ENCODE assay signal across 8 cellular contexts in the genomic region with DNA sequence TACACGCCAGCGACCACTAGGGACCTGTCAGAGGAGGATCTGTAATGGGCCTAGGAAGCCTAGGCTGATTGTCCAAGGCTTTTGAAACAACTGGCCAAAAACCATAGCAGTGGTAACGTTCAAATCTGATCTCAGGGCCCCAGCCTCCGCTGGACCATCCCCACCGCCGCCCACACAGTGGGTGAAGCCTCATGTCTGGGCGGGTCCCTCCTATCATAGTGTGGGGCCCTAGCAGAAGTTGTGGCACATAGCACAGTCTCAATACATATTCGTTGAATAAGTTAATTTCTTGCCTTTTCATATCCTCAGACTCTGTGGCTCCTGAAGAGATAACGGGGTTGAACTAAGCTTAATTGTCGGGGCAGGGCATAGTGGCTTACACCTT. TPM values are rescaled to one million over a fixed set of nuclear protein-coding genes. Genes with fewer than 3 reads are reported as not detected.
A peak's percentile ranks its signal among the peaks of the same experiment; 100 is the strongest.
DNase-seq lines count a peak whose midpoint lies in the region; ATAC-seq and TF ChIP-seq lines count a peak whose summit lies in the region.

No MANE protein-coding gene starts in this region.

- no peaks in the 10 kb centered on the region for H3K36me3 Mint-ChIP-seq in natural killer cell

- no peaks in the 10 kb centered on the region for H3K9me3 Mint-ChIP-seq in natural killer cell

- H3K4me3 ChIP-seq in NB4 (ENCODE audit: low read depth, low read length), result peak overlapping the region; percentile 79
- peak overlapping the region; percentile 63 to 100 (median 95) for H3K4me3 ChIP-seq in dorsolateral prefrontal cortex

- H3K27me3 ChIP-seq in dorsolateral prefrontal cortex, result peaks cover 0 to 16% (median 0%) of the 10 kb centered on the region in 45 donors

- H3K4me3 Mint-ChIP-seq in natural killer cell, result peak overlapping the region; percentile 92

- DNase-seq in NB4 (ENCODE audit: low read depth) (peak; percentile 85), dorsolateral prefrontal cortex (peak in 1 of 10 donors; percentile 79), natural killer cell (no peak)

- TF ChIP-seq CTCF in NB4 (IDR thresholded peaks at IDR 0.05; ENCODE audit: low read depth, low read length), result peak; percentile 49
- peak in 43 of 56 donors; percentile 3 to 58 (median 42) for TF ChIP-seq CTCF in dorsolateral prefrontal cortex (IDR thresholded peaks at IDR 0.05 in 54 of 56, conservative IDR thresholded peaks at IDR 0.05 in 2 of 56; ENCODE audit: low read depth in 1 of 56, partially characterized antibody in 56 of 56)
- TF ChIP-seq CTCF in natural killer cell (IDR thresholded peaks at IDR 0.05), result no peak

- H3K4me1 Mint-ChIP-seq in natural killer cell, result peaks cover 18 to 23% of the 10 kb centered on the region in 2 donors

- peaks cover 18 to 30% of the 10 kb centered on the region in 2 donors for H3K27me3 Mint-ChIP-seq in natural killer cell (ENCODE audit: low read depth in 2 of 2)

- intact Hi-C loops in dorsolateral prefrontal cortex (cut with DNase I), result loop anchor here (5.0 to 10.0 kb wide), 3 partner anchors 196 to 366 kb away; a partner anchor contains a TSS
- intact Hi-C loops in natural killer cell (cut with micrococcal nuclease), result loop anchor here (1.0 to 10.0 kb wide), 2 partner anchors 12 to 316 kb away; a partner anchor contains a TSS

- H3K27ac Mint-ChIP-seq in natural killer cell, result peak overlapping the region; percentile 79 to 83

- peak overlapping the region in 38 of 59 donors; percentile 16 to 93 (median 83) for H3K27ac ChIP-seq in dorsolateral prefrontal cortex

- TF ChIP-seq POLR2A in NB4 (IDR thresholded peaks at IDR 0.05; ENCODE audit: extremely low read depth, insufficient read length), result no peak

- ATAC-seq in GM19023 (IDR thresholded peaks at IDR 0.05; ENCODE audit: unreplicated experiment), result peak; percentile 25
- no peak for ATAC-seq in natural killer cell
- no peak for ATAC-seq in GM18519 (IDR thresholded peaks at IDR 0.05; ENCODE audit: low FRiP score, unreplicated experiment)
- ATAC-seq in HG02588 (IDR thresholded peaks at IDR 0.05; ENCODE audit: unreplicated experiment), result no peak
- ATAC-seq in HG03139 (IDR thresholded peaks at IDR 0.05; ENCODE audit: unreplicated experiment), result no peak
- ATAC-seq in GM18498 (IDR thresholded peaks at IDR 0.05; ENCODE audit: unreplicated experiment), result no peak

RNA-seq across cellular contexts. Expression of a gene that starts 0.8 kb away (rescaled TPM):
- 100 to 1,000 TPM in 30 of 120 experiments, 10 to 100 TPM in 90; 57.6 to 158 (median 87.2) TPM for total RNA-seq in dorsolateral prefrontal cortex
- total RNA-seq in natural killer cell, result 10 to 100 TPM; 60.2 to 65.2 (median 63.2) TPM

RNA-seq across cellular contexts. Expression of a gene that starts 5.6 kb away (rescaled TPM):
- total RNA-seq in dorsolateral prefrontal cortex (10 to 100 TPM in 119 of 120 experiments, 1 to 10 TPM in 1; 4.8 to 43.6 (median 22.0) TPM), natural killer cell (under 1 TPM in 2 of 3 donors, not detected in 1; 0.15 to 0.23 TPM)

RNA-seq across cellular contexts. Expression of a gene that starts 11.1 kb away (rescaled TPM):
- total RNA-seq in dorsolateral prefrontal cortex (10 to 100 TPM in 108 of 120 experiments, 1 to 10 TPM in 12; 6.6 to 29.4 (median 16.4) TPM), natural killer cell (10 to 100 TPM; 27.9 to 33.8 (median 28.5) TPM)

RNA-seq across cellular contexts. Expression of a gene that starts 24.1 kb away (rescaled TPM):
- total RNA-seq in dorsolateral prefrontal cortex, result 10 to 100 TPM in 18 of 120 experiments, 1 to 10 TPM in 102; 1.6 to 17.4 (median 6.5) TPM
- 10 to 100 TPM; 19.2 to 26.4 (median 20.7) TPM for total RNA-seq in natural killer cell

Comparison
In these comparisons a context has a peak if more than half of its experiments do, and no peak if none do; other contexts are left out.
1. RNA of a gene that starts 5.6 kb away (total RNA-seq): 4.8 to 43.6 TPM in dorsolateral prefrontal cortex; 0.15 to 0.23 TPM in natural killer cell; every median in the first group is over 4 times any median in the second.